ENCODE assay signal across 14 cellular contexts in genomic region chr9:8718121-8718725, GRCh38.
DNase-seq lines count a peak whose midpoint lies in the region; ATAC-seq, FAIRE-seq and TF ChIP-seq lines count a peak whose summit lies in the region.
"Had no signal": no experiment of that assay in that cellular context is flagged by ENCODE, and none has a peak within 500 bp of the region (broad histone marks: within the 10 kb centered on the region; RNA-seq: fewer than 3 reads in every experiment).

No MANE protein-coding gene starts in this region.

- H3K9me3 ChIP-seq in astrocyte (ENCODE audit: insufficient read depth, low read depth, low read length), result no peaks in the 10 kb centered on the region

- H3K27me3 ChIP-seq in astrocyte (ENCODE audit: insufficient read depth, low read length), result no peaks in the 10 kb centered on the region
- H3K27me3 ChIP-seq: dorsolateral prefrontal cortex had no signal

- DNase-seq in NCI-H2227 (lab: John Stamatoyannopoulos, UW; ENCODE audit: unreplicated experiment) (peak; percentile 25), NCI-H2227 treated with DMSO at 0.1 percent for 48 hours (lab: John Stamatoyannopoulos, UW) (no peak), astrocyte (ENCODE audit: low read depth) (peak; percentile 86), glutamatergic neuron (no peak), stromal cell of bone marrow (ENCODE audit: low read depth) (peak; percentile 86), CD14-positive monocyte (ENCODE audit: low spot score) (no peak), DMS53 (lab: John Stamatoyannopoulos, UW) (no peak)
- DNase-seq: activated CD4-positive, CD25-positive, alpha-beta regulatory T cell; activated effector memory CD4-positive, alpha-beta T cell treated with anti-CD3 and anti-CD28 coated beads, Interleukin-2, amount 50 U/mL, for 16 hours; dorsolateral prefrontal cortex; naive B cell; NCI-H1436 treated with DMSO at 0.1 percent for 48 hours had no signal

- intact Hi-C loops in CD14-positive monocyte (cut with micrococcal nuclease), result no loop called here

- H3K27ac ChIP-seq in astrocyte (ENCODE audit: low read depth, low read length), result peak overlapping the region; percentile 32
- H3K27ac ChIP-seq: RWPE1 had no signal

- peaks cover 36% of the 10 kb centered on the region for H3K4me1 Mint-ChIP-seq in astrocyte (ENCODE audit: low read depth, unreplicated experiment)
- peaks cover 30% of the 10 kb centered on the region for H3K4me1 Mint-ChIP-seq in glutamatergic neuron (ENCODE audit: low read depth, unreplicated experiment)
- H3K4me1 Mint-ChIP-seq in CD14-positive monocyte, result no peaks in the 10 kb centered on the region
- H3K4me1 Mint-ChIP-seq: naive B cell had no signal

- no peak for FAIRE-seq in astrocyte (lab: Jason Lieb, UNC)

- peaks cover 10% of the 10 kb centered on the region for H3K4me1 ChIP-seq in astrocyte (ENCODE audit: insufficient read depth, low read length)

- no peaks in the 10 kb centered on the region for H4K20me1 ChIP-seq in astrocyte (ENCODE audit: insufficient read depth, low read length)

- H3K9me3 Mint-ChIP-seq in astrocyte (ENCODE audit: unreplicated experiment), result no peaks in the 10 kb centered on the region
- H3K9me3 Mint-ChIP-seq in glutamatergic neuron (ENCODE audit: unreplicated experiment), result peaks cover 2% of the 10 kb centered on the region
- peaks cover 0 to 8% (median 4%) of the 10 kb centered on the region in 7 donors for H3K9me3 Mint-ChIP-seq in CD14-positive monocyte

- no peaks in the 10 kb centered on the region for H3K79me2 ChIP-seq in astrocyte (ENCODE audit: insufficient read depth, low read length)

- peak overlapping the region; percentile 79 for H3K4me2 ChIP-seq in astrocyte (ENCODE audit: low read length)

- H3K36me3 ChIP-seq in astrocyte (ENCODE audit: insufficient read depth, low read length), result no peaks in the 10 kb centered on the region

- ATAC-seq in GM18519 (IDR thresholded peaks at IDR 0.05; ENCODE audit: low FRiP score, unreplicated experiment), result no peak

- H3K4me3 Mint-ChIP-seq in astrocyte (ENCODE audit: unreplicated experiment), result no peak overlapping the region
- H3K4me3 Mint-ChIP-seq in glutamatergic neuron (ENCODE audit: unreplicated experiment), result peak overlapping the region; percentile 7
- no peak overlapping the region for H3K4me3 Mint-ChIP-seq in CD14-positive monocyte
- H3K4me3 Mint-ChIP-seq: naive B cell had no signal

- H3K27me3 Mint-ChIP-seq in astrocyte (ENCODE audit: low read depth, unreplicated experiment), result no peaks in the 10 kb centered on the region
- H3K27me3 Mint-ChIP-seq in glutamatergic neuron (ENCODE audit: unreplicated experiment), result peaks cover 6% of the 10 kb centered on the region
- no peaks in the 10 kb centered on the region for H3K27me3 Mint-ChIP-seq in CD14-positive monocyte (ENCODE audit: low read depth in 3 of 3)
- H3K27me3 Mint-ChIP-seq: naive B cell had no signal

- H3K9ac ChIP-seq in astrocyte (ENCODE audit: low read length), result peak overlapping the region; percentile 38

- H2AFZ ChIP-seq in astrocyte (ENCODE audit: low read depth, low read length), result peak overlapping the region; percentile 38

- H3K27ac Mint-ChIP-seq in astrocyte (ENCODE audit: unreplicated experiment) (peak overlapping the region; percentile 49), glutamatergic neuron (ENCODE audit: unreplicated experiment) (peak overlapping the region; percentile 7), CD14-positive monocyte (no peak overlapping the region)
- H3K27ac Mint-ChIP-seq: naive B cell had no signal

- TF ChIP-seq CTCF in astrocyte (IDR thresholded peaks at IDR 0.05; ENCODE audit: insufficient read depth, low read depth, low read length) (no peak), glutamatergic neuron (IDR thresholded peaks at IDR 0.05; ENCODE audit: partially characterized antibody, unreplicated experiment) (no peak), CD14-positive monocyte (IDR thresholded peaks at IDR 0.05) (no peak)

- peak overlapping the region; percentile 30 for H3K4me3 ChIP-seq in astrocyte (ENCODE audit: insufficient read depth, low read depth, low read length)

- H3K36me3 Mint-ChIP-seq in astrocyte (ENCODE audit: low read depth, unreplicated experiment) (no peaks in the 10 kb centered on the region), glutamatergic neuron (ENCODE audit: unreplicated experiment) (no peaks in the 10 kb centered on the region), CD14-positive monocyte (no peaks in the 10 kb centered on the region)
- H3K36me3 Mint-ChIP-seq: naive B cell had no signal

Comparison
In these comparisons a context has a peak if more than half of its experiments do, and no peak if none do; other contexts are left out.
1. DNase-seq: peak in NCI-H2227 (single experiment), astrocyte (single experiment) and stromal cell of bone marrow (single experiment); none in NCI-H2227 treated with DMSO at 0.1 percent for 48 hours (single experiment), glutamatergic neuron (single experiment), CD14-positive monocyte (single experiment) and DMS53 (single experiment).
2. H3K27ac Mint-ChIP-seq: peak in astrocyte (single experiment) and glutamatergic neuron (single experiment); none in CD14-positive monocyte (0 of 7).